8 cellular contexts compared by ENCODE assay signal in the genomic region with DNA sequence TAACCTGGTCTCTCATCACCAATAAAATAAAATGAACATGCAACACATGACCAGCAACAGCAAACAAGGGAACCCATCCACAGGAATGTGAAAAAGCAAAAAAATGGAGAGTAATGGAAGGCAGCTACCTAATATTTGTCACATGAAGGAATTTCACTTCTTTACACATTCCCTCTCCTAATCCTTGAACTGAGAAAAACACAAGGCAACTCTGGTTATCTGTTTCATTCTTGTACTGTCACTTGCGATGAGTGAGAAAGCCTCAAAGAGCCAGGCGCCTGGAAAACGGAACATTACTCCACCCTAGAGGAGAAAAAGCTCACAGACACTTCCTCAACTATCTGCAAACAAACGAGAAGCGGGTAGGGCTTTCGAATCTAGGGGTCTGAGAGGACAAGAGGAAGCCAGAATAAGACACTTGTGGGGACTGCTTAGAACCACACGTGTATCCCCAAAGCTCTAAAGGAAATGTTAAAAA. TPM values are rescaled to one million over a fixed set of nuclear protein-coding genes. Genes with fewer than 3 reads are reported as not detected.
A peak's percentile ranks its signal among the peaks of the same experiment; 100 is the strongest.
DNase-seq lines count a peak whose midpoint lies in the region; ATAC-seq, FAIRE-seq and TF ChIP-seq lines count a peak whose summit lies in the region.

No MANE protein-coding gene starts in this region.

- peak; percentile 42 for TF ChIP-seq CTCF in GM13976 (IDR thresholded peaks at IDR 0.05; ENCODE audit: borderline replicate concordance, control extremely low read depth, extremely low read depth, insufficient read depth, missing control alignments)
- peak; percentile 75 for TF ChIP-seq CTCF in astrocyte of the cerebellum (IDR thresholded peaks at IDR 0.05; ENCODE audit: low read depth, low read length, missing control alignments)

- in situ Hi-C loops in GM13976 (cut with MboI; ENCODE audit: low sequenced_read_pairs, unreplicated experiment), result loop anchor here (10.0 kb wide), 1 partner anchor 721 kb away; a partner anchor contains a TSS
- in situ Hi-C loops in astrocyte of the cerebellum (cut with HindIII; ENCODE audit: low sequenced_read_pairs), result no loop called here

- no peak for ATAC-seq in HG02759 (IDR thresholded peaks at IDR 0.05; ENCODE audit: unreplicated experiment)

- no peaks in the 10 kb centered on the region for H3K36me3 ChIP-seq in small intestine (ENCODE audit: control insufficient read depth in 2 of 2, insufficient read depth in 2 of 2, low read length in 2 of 2)

- H3K27me3 ChIP-seq in small intestine (ENCODE audit: control insufficient read depth in 2 of 2, insufficient read depth in 2 of 2, low read length in 2 of 2), result no peaks in the 10 kb centered on the region

- no peak overlapping the region for H3K4me3 ChIP-seq in astrocyte of the cerebellum (ENCODE audit: low read depth, low read length)
- no peak overlapping the region for H3K4me3 ChIP-seq in small intestine (ENCODE audit: low read depth in 1 of 2, low read length in 2 of 2)

- DNase-seq in AML-193 (lab: John Stamatoyannopoulos, UW) (peak; percentile 62 to 82), GM13976 (ENCODE audit: low spot score) (peak; percentile 68), NCI-H748 treated with DMSO at 0.1 percent for 48 hours (lab: John Stamatoyannopoulos, UW) (peak; percentile 7), astrocyte of the cerebellum (ENCODE audit: low read depth) (peak; percentile 65), iPS-NIHi11 (ENCODE audit: low spot score) (peak; percentile 24), small intestine (peak; percentile 82)
- DNase-seq in activated CD8-positive, alpha-beta memory T cell treated with anti-CD3 and anti-CD28 coated beads, Interleukin-2, amount 50 U/mL, for 48 hours, result no peak

- 2 to 5% (median 2%) methylated on average over 7 of the region's 7 CpGs for WGBS in small intestine, 3 donors

- H3K9me3 ChIP-seq in small intestine (ENCODE audit: control insufficient read depth, low read depth), result no peaks in the 10 kb centered on the region

- FAIRE-seq in small intestine (lab: Jason Lieb, UNC), result no peak

- no peaks in the 10 kb centered on the region for H3K4me1 ChIP-seq in small intestine (ENCODE audit: control insufficient read depth in 2 of 2, insufficient read depth in 1 of 2, low read depth in 1 of 2, low read length in 1 of 2)

- H3K27ac ChIP-seq in small intestine (ENCODE audit: low read depth in 1 of 2, low read length in 1 of 2), result no peak overlapping the region

RNA-seq across cellular contexts. Expression of a gene that starts 13.8 kb away (rescaled TPM):
- under 1 TPM in 2 of 3 donors, not detected in 1; 0.22 to 0.49 TPM for polyA plus RNA-seq in small intestine

RNA-seq across cellular contexts. Expression of a gene that starts 13.9 kb away (rescaled TPM):
- polyA plus RNA-seq in small intestine, result 10 to 100 TPM in 1 of 3 donors, 1 to 10 TPM in 2; 3.4 to 11.9 (median 3.5) TPM
